In the genomic region with DNA sequence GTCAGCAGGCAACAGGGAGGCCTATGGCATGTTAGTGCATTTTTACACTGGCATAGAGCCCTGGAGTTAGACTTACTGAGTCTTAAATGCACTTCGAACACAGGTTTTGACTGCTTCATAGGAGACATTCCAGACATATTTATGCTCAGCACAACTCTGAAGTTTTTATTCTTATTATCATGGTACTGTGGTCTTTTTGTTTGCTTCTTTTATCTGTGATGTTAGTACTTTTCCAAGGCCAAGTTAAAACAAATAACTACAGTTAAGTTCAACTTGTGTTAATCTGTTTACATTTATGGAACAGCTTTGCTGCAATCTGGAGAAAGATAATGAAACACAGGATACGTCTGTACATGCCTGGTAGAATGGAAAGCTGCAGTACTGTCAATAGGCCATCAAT, we compare ENCODE assay signal across 1 cellular context.
TF ChIP-seq lines count a peak whose summit lies in the region.

No MANE protein-coding gene starts in this region.

TF ChIP-seq in HepG2, 621 proteins besides CTCF, POLR2A, EP300 and RAD21 (continued from another document and continues in another):
- TF ChIP-seq, protein P1, sequence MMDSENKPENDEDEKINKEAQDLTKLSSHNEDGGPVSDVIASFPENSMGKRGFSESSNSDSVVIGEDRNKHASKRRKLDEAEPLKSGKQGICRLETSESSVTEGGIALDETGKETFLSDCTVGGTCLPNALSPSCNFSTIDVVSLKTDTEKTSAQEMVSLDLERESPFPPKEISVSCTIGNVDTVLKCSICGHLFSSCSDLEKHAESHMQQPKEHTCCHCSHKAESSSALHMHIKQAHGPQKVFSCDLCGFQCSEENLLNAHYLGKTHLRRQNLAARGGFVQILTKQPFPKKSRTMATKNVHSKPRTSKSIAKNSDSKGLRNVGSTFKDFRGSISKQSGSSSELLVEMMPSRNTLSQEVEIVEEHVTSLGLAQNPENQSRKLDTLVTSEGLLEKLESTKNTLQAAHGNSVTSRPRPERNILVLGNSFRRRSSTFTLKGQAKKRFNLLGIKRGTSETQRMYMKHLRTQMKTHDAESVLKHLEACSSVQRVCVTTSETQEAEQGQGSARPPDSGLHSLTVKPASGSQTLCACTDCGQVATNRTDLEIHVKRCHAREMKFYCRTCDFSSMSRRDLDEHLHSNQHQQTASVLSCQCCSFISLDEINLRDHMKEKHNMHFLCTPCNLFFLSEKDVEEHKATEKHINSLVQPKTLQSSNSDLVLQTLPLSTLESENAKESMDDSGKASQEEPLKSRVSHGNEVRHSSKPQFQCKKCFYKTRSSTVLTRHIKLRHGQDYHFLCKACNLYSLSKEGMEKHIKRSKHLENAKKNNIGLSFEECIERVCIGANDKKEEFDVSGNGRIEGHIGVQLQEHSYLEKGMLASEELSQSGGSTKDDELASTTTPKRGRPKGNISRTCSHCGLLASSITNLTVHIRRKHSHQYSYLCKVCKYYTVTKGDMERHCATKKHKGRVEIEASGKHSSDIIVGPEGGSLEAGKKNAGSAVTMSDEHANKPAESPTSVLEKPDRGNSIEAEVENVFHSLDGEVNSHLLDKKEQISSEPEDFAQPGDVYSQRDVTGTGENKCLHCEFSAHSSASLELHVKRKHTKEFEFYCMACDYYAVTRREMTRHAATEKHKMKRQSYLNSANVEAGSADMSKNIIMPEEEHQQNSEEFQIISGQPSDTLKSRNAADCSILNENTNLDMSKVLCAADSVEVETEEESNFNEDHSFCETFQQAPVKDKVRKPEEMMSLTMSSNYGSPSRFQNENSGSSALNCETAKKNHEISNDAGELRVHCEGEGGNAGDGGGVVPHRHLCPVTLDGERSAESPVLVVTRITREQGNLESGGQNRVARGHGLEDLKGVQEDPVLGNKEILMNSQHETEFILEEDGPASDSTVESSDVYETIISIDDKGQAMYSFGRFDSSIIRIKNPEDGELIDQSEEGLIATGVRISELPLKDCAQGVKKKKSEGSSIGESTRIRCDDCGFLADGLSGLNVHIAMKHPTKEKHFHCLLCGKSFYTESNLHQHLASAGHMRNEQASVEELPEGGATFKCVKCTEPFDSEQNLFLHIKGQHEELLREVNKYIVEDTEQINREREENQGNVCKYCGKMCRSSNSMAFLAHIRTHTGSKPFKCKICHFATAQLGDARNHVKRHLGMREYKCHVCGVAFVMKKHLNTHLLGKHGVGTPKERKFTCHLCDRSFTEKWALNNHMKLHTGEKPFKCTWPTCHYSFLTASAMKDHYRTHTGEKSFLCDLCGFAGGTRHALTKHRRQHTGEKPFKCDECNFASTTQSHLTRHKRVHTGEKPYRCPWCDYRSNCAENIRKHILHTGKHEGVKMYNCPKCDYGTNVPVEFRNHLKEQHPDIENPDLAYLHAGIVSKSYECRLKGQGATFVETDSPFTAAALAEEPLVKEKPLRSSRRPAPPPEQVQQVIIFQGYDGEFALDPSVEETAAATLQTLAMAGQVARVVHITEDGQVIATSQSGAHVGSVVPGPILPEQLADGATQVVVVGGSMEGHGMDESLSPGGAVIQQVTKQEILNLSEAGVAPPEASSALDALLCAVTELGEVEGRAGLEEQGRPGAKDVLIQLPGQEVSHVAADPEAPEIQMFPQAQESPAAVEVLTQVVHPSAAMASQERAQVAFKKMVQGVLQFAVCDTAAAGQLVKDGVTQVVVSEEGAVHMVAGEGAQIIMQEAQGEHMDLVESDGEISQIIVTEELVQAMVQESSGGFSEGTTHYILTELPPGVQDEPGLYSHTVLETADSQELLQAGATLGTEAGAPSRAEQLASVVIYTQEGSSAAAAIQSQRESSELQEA (CRISPR knock-in tag; IDR thresholded peaks at IDR 0.05; ENCODE audit: not compliant biosample characterization): no peak
- TF ChIP-seq BCL3 (CRISPR knock-in tag; IDR thresholded peaks at IDR 0.05): no peak
- TF ChIP-seq, protein P2, sequence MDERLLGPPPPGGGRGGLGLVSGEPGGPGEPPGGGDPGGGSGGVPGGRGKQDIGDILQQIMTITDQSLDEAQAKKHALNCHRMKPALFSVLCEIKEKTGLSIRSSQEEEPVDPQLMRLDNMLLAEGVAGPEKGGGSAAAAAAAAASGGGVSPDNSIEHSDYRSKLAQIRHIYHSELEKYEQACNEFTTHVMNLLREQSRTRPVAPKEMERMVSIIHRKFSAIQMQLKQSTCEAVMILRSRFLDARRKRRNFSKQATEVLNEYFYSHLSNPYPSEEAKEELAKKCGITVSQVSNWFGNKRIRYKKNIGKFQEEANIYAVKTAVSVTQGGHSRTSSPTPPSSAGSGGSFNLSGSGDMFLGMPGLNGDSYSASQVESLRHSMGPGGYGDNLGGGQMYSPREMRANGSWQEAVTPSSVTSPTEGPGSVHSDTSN (CRISPR knock-in tag; IDR thresholded peaks at IDR 0.05): no peak
- no peak for TF ChIP-seq MEF2D (CRISPR knock-in tag; IDR thresholded peaks at IDR 0.05)
- TF ChIP-seq CREM (IDR thresholded peaks at IDR 0.05): peak; percentile 64
- no peak for TF ChIP-seq CREM (CRISPR knock-in tag; IDR thresholded peaks at IDR 0.05)
- no peak for TF ChIP-seq ZNF234 (CRISPR knock-in tag; conservative IDR thresholded peaks at IDR 0.05)
- peak; percentile 28; the same call in 1 of the 2 replicates for TF ChIP-seq THRA (CRISPR knock-in tag; IDR thresholded peaks at IDR 0.05; ENCODE audit: borderline replicate concordance)
- no peak for TF ChIP-seq RARG (CRISPR knock-in tag; IDR thresholded peaks at IDR 0.05; ENCODE audit: low read depth)
- no peak for TF ChIP-seq ELF3 (CRISPR knock-in tag; IDR thresholded peaks at IDR 0.05)
- TF ChIP-seq GTF3A (CRISPR knock-in tag; conservative IDR thresholded peaks at IDR 0.05): no peak
- TF ChIP-seq, protein P3, sequence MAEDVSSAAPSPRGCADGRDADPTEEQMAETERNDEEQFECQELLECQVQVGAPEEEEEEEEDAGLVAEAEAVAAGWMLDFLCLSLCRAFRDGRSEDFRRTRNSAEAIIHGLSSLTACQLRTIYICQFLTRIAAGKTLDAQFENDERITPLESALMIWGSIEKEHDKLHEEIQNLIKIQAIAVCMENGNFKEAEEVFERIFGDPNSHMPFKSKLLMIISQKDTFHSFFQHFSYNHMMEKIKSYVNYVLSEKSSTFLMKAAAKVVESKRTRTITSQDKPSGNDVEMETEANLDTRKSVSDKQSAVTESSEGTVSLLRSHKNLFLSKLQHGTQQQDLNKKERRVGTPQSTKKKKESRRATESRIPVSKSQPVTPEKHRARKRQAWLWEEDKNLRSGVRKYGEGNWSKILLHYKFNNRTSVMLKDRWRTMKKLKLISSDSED (CRISPR knock-in tag; IDR thresholded peaks at IDR 0.05): no peak
- peak; percentile 70; the same call in 1 of the 2 replicates for TF ChIP-seq FOXJ3 (CRISPR knock-in tag; IDR thresholded peaks at IDR 0.05; ENCODE audit: borderline replicate concordance)
- TF ChIP-seq BRF2 (CRISPR knock-in tag; IDR thresholded peaks at IDR 0.05): no peak
- TF ChIP-seq, protein P4, sequence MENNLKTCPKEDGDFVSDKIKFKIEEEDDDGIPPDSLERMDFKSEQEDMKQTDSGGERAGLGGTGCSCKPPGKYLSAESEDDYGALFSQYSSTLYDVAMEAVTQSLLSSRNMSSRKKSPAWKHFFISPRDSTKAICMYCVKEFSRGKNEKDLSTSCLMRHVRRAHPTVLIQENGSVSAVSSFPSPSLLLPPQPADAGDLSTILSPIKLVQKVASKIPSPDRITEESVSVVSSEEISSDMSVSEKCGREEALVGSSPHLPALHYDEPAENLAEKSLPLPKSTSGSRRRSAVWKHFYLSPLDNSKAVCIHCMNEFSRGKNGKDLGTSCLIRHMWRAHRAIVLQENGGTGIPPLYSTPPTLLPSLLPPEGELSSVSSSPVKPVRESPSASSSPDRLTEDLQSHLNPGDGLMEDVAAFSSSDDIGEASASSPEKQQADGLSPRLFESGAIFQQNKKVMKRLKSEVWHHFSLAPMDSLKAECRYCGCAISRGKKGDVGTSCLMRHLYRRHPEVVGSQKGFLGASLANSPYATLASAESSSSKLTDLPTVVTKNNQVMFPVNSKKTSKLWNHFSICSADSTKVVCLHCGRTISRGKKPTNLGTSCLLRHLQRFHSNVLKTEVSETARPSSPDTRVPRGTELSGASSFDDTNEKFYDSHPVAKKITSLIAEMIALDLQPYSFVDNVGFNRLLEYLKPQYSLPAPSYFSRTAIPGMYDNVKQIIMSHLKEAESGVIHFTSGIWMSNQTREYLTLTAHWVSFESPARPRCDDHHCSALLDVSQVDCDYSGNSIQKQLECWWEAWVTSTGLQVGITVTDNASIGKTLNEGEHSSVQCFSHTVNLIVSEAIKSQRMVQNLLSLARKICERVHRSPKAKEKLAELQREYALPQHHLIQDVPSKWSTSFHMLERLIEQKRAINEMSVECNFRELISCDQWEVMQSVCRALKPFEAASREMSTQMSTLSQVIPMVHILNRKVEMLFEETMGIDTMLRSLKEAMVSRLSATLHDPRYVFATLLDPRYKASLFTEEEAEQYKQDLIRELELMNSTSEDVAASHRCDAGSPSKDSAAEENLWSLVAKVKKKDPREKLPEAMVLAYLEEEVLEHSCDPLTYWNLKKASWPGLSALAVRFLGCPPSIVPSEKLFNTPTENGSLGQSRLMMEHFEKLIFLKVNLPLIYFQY (CRISPR knock-in tag; IDR thresholded peaks at IDR 0.05; ENCODE audit: borderline replicate concordance): no peak
- no peak for TF ChIP-seq NR3C1 (CRISPR knock-in tag; IDR thresholded peaks at IDR 0.05)
- TF ChIP-seq ZMYM3 (CRISPR knock-in tag; IDR thresholded peaks at IDR 0.05): no peak
- TF ChIP-seq CCAR2 (optimal IDR thresholded peaks at IDR 0.05; ENCODE audit: low read depth, low read length): no peak
- peak; percentile 61 for TF ChIP-seq BCL6 (CRISPR knock-in tag; IDR thresholded peaks at IDR 0.05)
- no peak for TF ChIP-seq ZNF441 (CRISPR knock-in tag; IDR thresholded peaks at IDR 0.05; ENCODE audit: borderline replicate concordance)
- TF ChIP-seq SRY (CRISPR knock-in tag; IDR thresholded peaks at IDR 0.05): no peak
- no peak for TF ChIP-seq ZNF121 (CRISPR knock-in tag; IDR thresholded peaks at IDR 0.05)
- TF ChIP-seq TGIF2 (CRISPR knock-in tag; IDR thresholded peaks at IDR 0.05): no peak
- TF ChIP-seq KLF9 (CRISPR knock-in tag; IDR thresholded peaks at IDR 0.05; ENCODE audit: low read depth): no peak
- no peak for TF ChIP-seq ZBTB21 (CRISPR knock-in tag; IDR thresholded peaks at IDR 0.05)
- TF ChIP-seq ZBTB46 (CRISPR knock-in tag; IDR thresholded peaks at IDR 0.05; ENCODE audit: borderline replicate concordance): no peak
- TF ChIP-seq ZNF878 (CRISPR knock-in tag; IDR thresholded peaks at IDR 0.05): no peak; the same call in 1 of the 2 replicates
- TF ChIP-seq PRMT3 (CRISPR knock-in tag; IDR thresholded peaks at IDR 0.05; ENCODE audit: borderline replicate concordance, low read depth): no peak
- TF ChIP-seq SRSF1 (optimal IDR thresholded peaks at IDR 0.05; ENCODE audit: low read depth, low read length): no peak
- TF ChIP-seq KDM5A (IDR thresholded peaks at IDR 0.05; ENCODE audit: borderline replicate concordance, low read length): no peak
- TF ChIP-seq, protein P5, sequence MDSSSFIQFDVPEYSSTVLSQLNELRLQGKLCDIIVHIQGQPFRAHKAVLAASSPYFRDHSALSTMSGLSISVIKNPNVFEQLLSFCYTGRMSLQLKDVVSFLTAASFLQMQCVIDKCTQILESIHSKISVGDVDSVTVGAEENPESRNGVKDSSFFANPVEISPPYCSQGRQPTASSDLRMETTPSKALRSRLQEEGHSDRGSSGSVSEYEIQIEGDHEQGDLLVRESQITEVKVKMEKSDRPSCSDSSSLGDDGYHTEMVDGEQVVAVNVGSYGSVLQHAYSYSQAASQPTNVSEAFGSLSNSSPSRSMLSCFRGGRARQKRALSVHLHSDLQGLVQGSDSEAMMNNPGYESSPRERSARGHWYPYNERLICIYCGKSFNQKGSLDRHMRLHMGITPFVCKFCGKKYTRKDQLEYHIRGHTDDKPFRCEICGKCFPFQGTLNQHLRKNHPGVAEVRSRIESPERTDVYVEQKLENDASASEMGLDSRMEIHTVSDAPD (CRISPR knock-in tag; IDR thresholded peaks at IDR 0.05): no peak
- no peak for TF ChIP-seq ZFY (CRISPR knock-in tag; IDR thresholded peaks at IDR 0.05)
- TF ChIP-seq TBP (CRISPR knock-in tag; IDR thresholded peaks at IDR 0.05): no peak
- no peak for TF ChIP-seq SMAD1 (CRISPR knock-in tag; IDR thresholded peaks at IDR 0.05; ENCODE audit: borderline replicate concordance, low read depth)
- no peak for TF ChIP-seq FOXM1 (CRISPR knock-in tag; IDR thresholded peaks at IDR 0.05)
- no peak for TF ChIP-seq ZNF468 (CRISPR knock-in tag; IDR thresholded peaks at IDR 0.05)
- no peak for TF ChIP-seq MIER2 (CRISPR knock-in tag; IDR thresholded peaks at IDR 0.05)
- no peak for TF ChIP-seq ZKSCAN1 (IDR thresholded peaks at IDR 0.05; ENCODE audit: low read length)
- no peak for TF ChIP-seq EED (CRISPR knock-in tag; IDR thresholded peaks at IDR 0.05)
- TF ChIP-seq HNRNPUL1 (IDR thresholded peaks at IDR 0.05; ENCODE audit: low read depth, low read length): no peak
- TF ChIP-seq ZNF451 (CRISPR knock-in tag; IDR thresholded peaks at IDR 0.05): no peak
